In genomic region chr4:121477079-121477478, GRCh38 we compare ENCODE assay signal across 29 cellular contexts.
"Had no signal": no experiment of that assay in that cellular context is flagged by ENCODE, and none has a peak within 500 bp of the region (broad histone marks: within the 10 kb centered on the region; RNA-seq: fewer than 3 reads in every experiment).

No MANE protein-coding gene starts in this region.

- H3K36me3 Mint-ChIP-seq: stimulated activated effector memory CD8-positive, alpha-beta T cell treated with anti-CD3 and anti-CD28 coated beads, Interleukin-12 subunit alpha, Interleukin-12 subunit beta, amount 100 ng/mL, for 72 hours; stimulated activated memory B cell treated with anti-CD40 and anti-IgM and Interleukin-4, amounts not matched to agents 10 μg/mL and 1 μg/mL and 100 μg/mL, for 72 hours; stimulated activated naive B cell treated with anti-CD40 and anti-IgM and Interleukin-4, amounts not matched to agents 10 μg/mL and 1 μg/mL and 100 μg/mL, for 72 hours; type B pancreatic cell had no signal

- H3K9me3 Mint-ChIP-seq: stimulated activated effector memory CD8-positive, alpha-beta T cell treated with anti-CD3 and anti-CD28 coated beads, Interleukin-12 subunit alpha, Interleukin-12 subunit beta, amount 100 ng/mL, for 72 hours; stimulated activated memory B cell treated with anti-CD40 and anti-IgM and Interleukin-4, amounts not matched to agents 10 μg/mL and 1 μg/mL and 100 μg/mL, for 72 hours; stimulated activated naive B cell treated with anti-CD40 and anti-IgM and Interleukin-4, amounts not matched to agents 10 μg/mL and 1 μg/mL and 100 μg/mL, for 72 hours; stimulated activated naive CD8-positive, alpha-beta T cell treated with anti-CD3 and anti-CD28 coated beads, Interleukin-15, amount 100 ng/mL, for 72 hours; stimulated activated naive CD8-positive, alpha-beta T cell treated with anti-CD3 and anti-CD28 coated beads, Interleukin-15, Interleukin-2, amounts not matched to agents 100 ng/mL and 50 ng/mL, for 24 hours; type B pancreatic cell had no signal

- H3K4me3 Mint-ChIP-seq: stimulated activated effector memory CD8-positive, alpha-beta T cell treated with anti-CD3 and anti-CD28 coated beads, Interleukin-12 subunit alpha, Interleukin-12 subunit beta, amount 100 ng/mL, for 72 hours; stimulated activated memory B cell treated with anti-CD40 and anti-IgM and Interleukin-4, amounts not matched to agents 10 μg/mL and 1 μg/mL and 100 μg/mL, for 72 hours; stimulated activated naive B cell treated with anti-CD40 and anti-IgM and Interleukin-4, amounts not matched to agents 10 μg/mL and 1 μg/mL and 100 μg/mL, for 72 hours; stimulated activated naive CD8-positive, alpha-beta T cell treated with anti-CD3 and anti-CD28 coated beads, Interleukin-15, amount 100 ng/mL, for 72 hours; stimulated activated naive CD8-positive, alpha-beta T cell treated with anti-CD3 and anti-CD28 coated beads, Interleukin-15, Interleukin-2, amounts not matched to agents 100 ng/mL and 50 ng/mL, for 24 hours; type B pancreatic cell had no signal

- H3K4me1 Mint-ChIP-seq: stimulated activated effector memory CD8-positive, alpha-beta T cell treated with anti-CD3 and anti-CD28 coated beads, Interleukin-12 subunit alpha, Interleukin-12 subunit beta, amount 100 ng/mL, for 72 hours; stimulated activated memory B cell treated with anti-CD40 and anti-IgM and Interleukin-4, amounts not matched to agents 10 μg/mL and 1 μg/mL and 100 μg/mL, for 72 hours; stimulated activated naive B cell treated with anti-CD40 and anti-IgM and Interleukin-4, amounts not matched to agents 10 μg/mL and 1 μg/mL and 100 μg/mL, for 72 hours; stimulated activated naive CD8-positive, alpha-beta T cell treated with anti-CD3 and anti-CD28 coated beads, Interleukin-15, amount 100 ng/mL, for 72 hours had no signal

- H3K27me3 ChIP-seq: stomach, suprapubic skin, testis, thyroid gland, tibial artery, tibial nerve, transverse colon, upper lobe of left lung, upper lobe of right lung, uterus, vagina had no signal

- H3K27ac Mint-ChIP-seq: stimulated activated effector memory CD8-positive, alpha-beta T cell treated with anti-CD3 and anti-CD28 coated beads, Interleukin-12 subunit alpha, Interleukin-12 subunit beta, amount 100 ng/mL, for 72 hours; stimulated activated memory B cell treated with anti-CD40 and anti-IgM and Interleukin-4, amounts not matched to agents 10 μg/mL and 1 μg/mL and 100 μg/mL, for 72 hours; stimulated activated naive B cell treated with anti-CD40 and anti-IgM and Interleukin-4, amounts not matched to agents 10 μg/mL and 1 μg/mL and 100 μg/mL, for 72 hours; stimulated activated naive CD8-positive, alpha-beta T cell treated with anti-CD3 and anti-CD28 coated beads, Interleukin-15, amount 100 ng/mL, for 72 hours; stimulated activated naive CD8-positive, alpha-beta T cell treated with anti-CD3 and anti-CD28 coated beads, Interleukin-15, Interleukin-2, amounts not matched to agents 100 ng/mL and 50 ng/mL, for 24 hours; type B pancreatic cell had no signal

- H3K9me3 ChIP-seq: stomach, suprapubic skin, testis, thoracic aorta, thyroid gland, tibial artery, transverse colon, upper lobe of left lung, upper lobe of right lung, uterus, vagina had no signal

- H3K4me1 ChIP-seq: stomach, suprapubic skin, testis, thyroid gland, tibial artery, tibial nerve, transverse colon, upper lobe of left lung, upper lobe of right lung, uterus, vagina had no signal

- H3K27ac ChIP-seq: stomach, suprapubic skin, testis, thoracic aorta, thyroid gland, tibial artery, tibial nerve, transverse colon, upper lobe of left lung, upper lobe of right lung, uterus, vagina had no signal

- DNase-seq: stimulated activated CD4-positive, alpha-beta T cell treated with anti-CD3 and anti-CD28 coated beads, Interleukin-2, amount 100 ng/mL, for 48 hours; stimulated activated CD4-positive, alpha-beta T cell treated with anti-CD3 and anti-CD28 coated beads, Interleukin-4, amount 100 ng/mL, for 1 hour; stimulated activated CD4-positive, alpha-beta T cell treated with anti-CD3 and anti-CD28 coated beads, Interleukin-4, amount 100 ng/mL, for 24 hours; stimulated activated CD4-positive, alpha-beta T cell treated with anti-CD3 and anti-CD28 coated beads, Interleukin-4, amount 100 ng/mL, for 4 hours; stimulated activated CD8-positive, alpha-beta memory T cell treated with anti-CD3 and anti-CD28 coated beads, Interleukin-4, amount 100 ng/mL, for 48 hours; stimulated activated naive B cell treated with anti-CD40 and anti-IgM and Interleukin-4, amounts not matched to agents 10 μg/mL and 1 μg/mL and 100 μg/mL, for 72 hours; stimulated activated naive CD4-positive, alpha-beta T cell; stimulated activated naive CD4-positive, alpha-beta T cell treated with Interleukin-2 at 50 U/mL for 16 hours; stimulated activated naive CD8-positive, alpha-beta T cell treated with anti-CD3 and anti-CD28 coated beads, Interleukin-15, amount 100 ng/mL, for 72 hours; stimulated activated naive CD8-positive, alpha-beta T cell treated with anti-CD3 and anti-CD28 coated beads, Interleukin-15, Interleukin-2, amounts not matched to agents 100 U/mL and 50 U/mL, for 24 hours; stomach; substantia nigra; testis; thyroid gland; tibial artery; transverse colon; trophoblast cell; upper lobe of left lung; upper lobe of right lung; uterus had no signal

- FAIRE-seq: urothelium cell line had no signal

- H3K4me3 ChIP-seq: stomach, suprapubic skin, testis, thoracic aorta, thyroid gland, tibial artery, tibial nerve, transverse colon, upper lobe of left lung, upper lobe of right lung, uterus, vagina had no signal

- ATAC-seq: stimulated activated effector memory CD8-positive, alpha-beta T cell treated with anti-CD3 and anti-CD28 coated beads, Interleukin-12 subunit alpha, Interleukin-12 subunit beta, amount 100 ng/mL, for 72 hours; stimulated activated memory B cell treated with anti-CD40 and anti-IgM and Interleukin-4, amounts not matched to agents 10 μg/mL and 1 μg/mL and 100 μg/mL, for 72 hours; stimulated activated naive B cell treated with anti-CD40 and anti-IgM and Interleukin-4, amounts not matched to agents 10 μg/mL and 1 μg/mL and 100 μg/mL, for 72 hours; stimulated activated naive CD8-positive, alpha-beta T cell treated with anti-CD3 and anti-CD28 coated beads, Interleukin-15, amount 100 ng/mL, for 72 hours; stimulated activated naive CD8-positive, alpha-beta T cell treated with anti-CD3 and anti-CD28 coated beads, Interleukin-15, Interleukin-2, amounts not matched to agents 100 U/mL and 50 U/mL, for 24 hours; upper lobe of right lung had no signal

- H3K27me3 Mint-ChIP-seq: stimulated activated naive B cell treated with anti-CD40 and anti-IgM and Interleukin-4, amounts not matched to agents 10 μg/mL and 1 μg/mL and 100 μg/mL, for 72 hours; type B pancreatic cell had no signal

- H3K36me3 ChIP-seq: stomach, suprapubic skin, thoracic aorta, thyroid gland, tibial artery, tibial nerve, transverse colon, upper lobe of left lung, upper lobe of right lung, uterus, vagina had no signal
